29 cellular contexts compared by ENCODE assay signal in the genomic region with DNA sequence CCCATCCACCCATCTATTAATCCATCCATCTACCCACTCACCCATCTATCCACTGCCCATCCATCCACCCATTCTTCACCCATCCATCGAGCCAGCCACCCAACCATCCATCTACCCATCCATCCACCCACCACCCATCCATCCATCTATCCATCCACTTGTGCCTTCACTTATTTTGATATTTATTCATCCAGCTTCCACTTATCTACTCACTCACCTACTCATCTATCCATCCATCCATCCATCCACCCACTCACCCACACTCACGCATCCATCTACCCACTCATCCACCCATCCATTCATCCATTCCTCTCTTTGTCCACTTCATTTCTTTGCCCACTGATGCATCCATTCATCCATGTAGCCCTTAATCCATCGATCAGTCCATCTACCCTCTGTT.
"Had no signal": no experiment of that assay in that cellular context is flagged by ENCODE, and none has a peak within 500 bp of the region (broad histone marks: within the 10 kb centered on the region; RNA-seq: fewer than 3 reads in every experiment).

No MANE protein-coding gene starts in this region.

- H3K9me3 ChIP-seq: stomach, suprapubic skin, testis, thoracic aorta, thyroid gland, tibial artery, tibial nerve, transverse colon, upper lobe of left lung, upper lobe of right lung, uterus, vagina had no signal

- H3K27ac ChIP-seq: stomach, suprapubic skin, testis, thoracic aorta, thyroid gland, tibial artery, tibial nerve, transverse colon, upper lobe of left lung, upper lobe of right lung, uterus, vagina had no signal

- H3K9me3 Mint-ChIP-seq: stimulated activated effector memory CD8-positive, alpha-beta T cell treated with anti-CD3 and anti-CD28 coated beads, Interleukin-12 subunit alpha, Interleukin-12 subunit beta, amount 100 ng/mL, for 72 hours; stimulated activated naive CD8-positive, alpha-beta T cell treated with anti-CD3 and anti-CD28 coated beads, Interleukin-15, amount 100 ng/mL, for 72 hours; stimulated activated naive CD8-positive, alpha-beta T cell treated with anti-CD3 and anti-CD28 coated beads, Interleukin-15, Interleukin-2, amounts not matched to agents 100 ng/mL and 50 ng/mL, for 24 hours; type B pancreatic cell had no signal

- H3K27me3 Mint-ChIP-seq: stimulated activated memory B cell treated with anti-CD40 and anti-IgM and Interleukin-4, amounts not matched to agents 10 μg/mL and 1 μg/mL and 100 μg/mL, for 72 hours; stimulated activated naive CD8-positive, alpha-beta T cell treated with anti-CD3 and anti-CD28 coated beads, Interleukin-15, amount 100 ng/mL, for 72 hours; stimulated activated naive CD8-positive, alpha-beta T cell treated with anti-CD3 and anti-CD28 coated beads, Interleukin-15, Interleukin-2, amounts not matched to agents 100 ng/mL and 50 ng/mL, for 24 hours had no signal

- H3K36me3 ChIP-seq: thoracic aorta, transverse colon, upper lobe of right lung, uterus, vagina had no signal

- H3K4me3 ChIP-seq: stomach, suprapubic skin, testis, thoracic aorta, thyroid gland, tibial artery, tibial nerve, transverse colon, upper lobe of left lung, upper lobe of right lung, uterus, vagina had no signal

- H3K27ac Mint-ChIP-seq: stimulated activated effector memory CD8-positive, alpha-beta T cell treated with anti-CD3 and anti-CD28 coated beads, Interleukin-12 subunit alpha, Interleukin-12 subunit beta, amount 100 ng/mL, for 72 hours; stimulated activated memory B cell treated with anti-CD40 and anti-IgM and Interleukin-4, amounts not matched to agents 10 μg/mL and 1 μg/mL and 100 μg/mL, for 72 hours; stimulated activated naive B cell treated with anti-CD40 and anti-IgM and Interleukin-4, amounts not matched to agents 10 μg/mL and 1 μg/mL and 100 μg/mL, for 72 hours; stimulated activated naive CD8-positive, alpha-beta T cell treated with anti-CD3 and anti-CD28 coated beads, Interleukin-15, amount 100 ng/mL, for 72 hours; stimulated activated naive CD8-positive, alpha-beta T cell treated with anti-CD3 and anti-CD28 coated beads, Interleukin-15, Interleukin-2, amounts not matched to agents 100 ng/mL and 50 ng/mL, for 24 hours had no signal

- H3K27me3 ChIP-seq: stomach, suprapubic skin, testis, thyroid gland, tibial artery, tibial nerve, transverse colon, upper lobe of left lung, upper lobe of right lung, uterus, vagina had no signal

- FAIRE-seq: urothelium cell line had no signal

- ATAC-seq: stimulated activated effector memory CD8-positive, alpha-beta T cell treated with anti-CD3 and anti-CD28 coated beads, Interleukin-12 subunit alpha, Interleukin-12 subunit beta, amount 100 ng/mL, for 72 hours; stimulated activated memory B cell treated with anti-CD40 and anti-IgM and Interleukin-4, amounts not matched to agents 10 μg/mL and 1 μg/mL and 100 μg/mL, for 72 hours; stimulated activated naive B cell treated with anti-CD40 and anti-IgM and Interleukin-4, amounts not matched to agents 10 μg/mL and 1 μg/mL and 100 μg/mL, for 72 hours; stimulated activated naive CD8-positive, alpha-beta T cell treated with anti-CD3 and anti-CD28 coated beads, Interleukin-15, amount 100 ng/mL, for 72 hours; stimulated activated naive CD8-positive, alpha-beta T cell treated with anti-CD3 and anti-CD28 coated beads, Interleukin-15, Interleukin-2, amounts not matched to agents 100 U/mL and 50 U/mL, for 24 hours; upper lobe of right lung had no signal

- DNase-seq: stimulated activated CD4-positive, alpha-beta T cell treated with anti-CD3 and anti-CD28 coated beads, Interleukin-2, amount 100 ng/mL, for 48 hours; stimulated activated CD4-positive, alpha-beta T cell treated with anti-CD3 and anti-CD28 coated beads, Interleukin-4, amount 100 ng/mL, for 1 hour; stimulated activated CD4-positive, alpha-beta T cell treated with anti-CD3 and anti-CD28 coated beads, Interleukin-4, amount 100 ng/mL, for 24 hours; stimulated activated CD4-positive, alpha-beta T cell treated with anti-CD3 and anti-CD28 coated beads, Interleukin-4, amount 100 ng/mL, for 4 hours; stimulated activated CD8-positive, alpha-beta memory T cell treated with anti-CD3 and anti-CD28 coated beads, Interleukin-4, amount 100 ng/mL, for 48 hours; stimulated activated naive B cell treated with anti-CD40 and anti-IgM and Interleukin-4, amounts not matched to agents 10 μg/mL and 1 μg/mL and 100 μg/mL, for 72 hours; stimulated activated naive CD4-positive, alpha-beta T cell; stimulated activated naive CD4-positive, alpha-beta T cell treated with Interleukin-2 at 50 U/mL for 16 hours; stimulated activated naive CD8-positive, alpha-beta T cell treated with anti-CD3 and anti-CD28 coated beads, Interleukin-15, amount 100 ng/mL, for 72 hours; stimulated activated naive CD8-positive, alpha-beta T cell treated with anti-CD3 and anti-CD28 coated beads, Interleukin-15, Interleukin-2, amounts not matched to agents 100 U/mL and 50 U/mL, for 24 hours; stomach; substantia nigra; testis; thyroid gland; tibial artery; transverse colon; trophoblast cell; upper lobe of left lung; upper lobe of right lung; uterus had no signal

- H3K4me1 ChIP-seq: testis, upper lobe of right lung, uterus, vagina had no signal

- H3K36me3 Mint-ChIP-seq: stimulated activated effector memory CD8-positive, alpha-beta T cell treated with anti-CD3 and anti-CD28 coated beads, Interleukin-12 subunit alpha, Interleukin-12 subunit beta, amount 100 ng/mL, for 72 hours; type B pancreatic cell had no signal

- H3K4me1 Mint-ChIP-seq: stimulated activated effector memory CD8-positive, alpha-beta T cell treated with anti-CD3 and anti-CD28 coated beads, Interleukin-12 subunit alpha, Interleukin-12 subunit beta, amount 100 ng/mL, for 72 hours; stimulated activated naive CD8-positive, alpha-beta T cell treated with anti-CD3 and anti-CD28 coated beads, Interleukin-15, amount 100 ng/mL, for 72 hours had no signal

- H3K4me3 Mint-ChIP-seq: stimulated activated effector memory CD8-positive, alpha-beta T cell treated with anti-CD3 and anti-CD28 coated beads, Interleukin-12 subunit alpha, Interleukin-12 subunit beta, amount 100 ng/mL, for 72 hours; stimulated activated memory B cell treated with anti-CD40 and anti-IgM and Interleukin-4, amounts not matched to agents 10 μg/mL and 1 μg/mL and 100 μg/mL, for 72 hours; stimulated activated naive B cell treated with anti-CD40 and anti-IgM and Interleukin-4, amounts not matched to agents 10 μg/mL and 1 μg/mL and 100 μg/mL, for 72 hours; stimulated activated naive CD8-positive, alpha-beta T cell treated with anti-CD3 and anti-CD28 coated beads, Interleukin-15, amount 100 ng/mL, for 72 hours; stimulated activated naive CD8-positive, alpha-beta T cell treated with anti-CD3 and anti-CD28 coated beads, Interleukin-15, Interleukin-2, amounts not matched to agents 100 ng/mL and 50 ng/mL, for 24 hours; type B pancreatic cell had no signal
